8 cellular contexts compared by ENCODE assay signal in the genomic region with DNA sequence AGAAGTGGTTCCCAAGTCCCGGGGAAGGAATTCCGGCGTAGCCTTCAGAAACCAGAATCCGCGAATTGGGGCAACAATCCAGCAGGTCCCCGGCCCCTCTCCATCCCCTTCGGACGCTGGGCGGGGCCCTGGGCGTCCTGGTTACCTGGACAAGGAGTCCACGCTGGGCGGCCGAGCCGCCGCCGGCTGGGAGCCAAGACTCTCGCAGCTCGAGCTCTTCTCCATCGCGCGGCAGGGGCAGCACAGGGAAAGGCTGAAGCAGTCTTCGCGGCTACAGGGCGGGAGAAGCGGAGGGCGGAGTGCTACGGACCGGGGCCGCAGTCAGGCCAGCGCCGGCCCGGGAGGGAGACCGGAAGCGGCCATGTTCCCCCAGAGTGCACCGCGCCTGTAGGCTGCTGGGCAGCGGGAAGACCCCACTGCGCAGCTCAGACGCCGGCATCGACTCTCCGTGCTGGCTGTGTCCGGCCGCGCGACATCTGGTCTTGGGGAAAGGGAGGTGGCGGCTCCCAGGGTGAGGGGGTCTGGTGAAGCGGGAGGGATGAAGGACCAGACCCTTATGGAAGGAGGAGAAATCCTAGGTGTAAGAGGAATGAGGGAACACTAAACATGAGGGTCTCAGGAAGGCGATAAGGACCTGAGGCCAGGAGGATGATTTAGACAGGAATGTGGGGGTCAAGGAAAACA. TPM values are rescaled to one million over a fixed set of nuclear protein-coding genes. Genes with fewer than 3 reads are reported as not detected.
DNase-seq lines count a peak whose midpoint lies in the region; ATAC-seq, FAIRE-seq and TF ChIP-seq lines count a peak whose summit lies in the region.

Gene MTMR2 (minus strand): TSS at position 378 of the 684 bp plus-strand sequence. CDS start 153 bp downstream, at position 225.

- DNase-seq in DMS 273 treated with DMSO at 0.1 percent for 48 hours (lab: John Stamatoyannopoulos, UW) (peak; percentile 18), HT1080 (ENCODE audit: low read depth) (peak; percentile 80), RCC 7860 (ENCODE audit: low spot score) (peak; percentile 63), fibroblast of pulmonary artery (ENCODE audit: low read depth) (peak; percentile 76)
- peak; percentile 31 for DNase-seq in activated T-helper 9 cell treated with anti-CD3 and anti-CD28 coated beads, Interleukin-2, amount 50 U/mL, for 16 hours (ENCODE audit: low read depth)
- DNase-seq in natural killer cell treated with Interleukin-12 subunit alpha and Interleukin-12 subunit beta and Interleukin-15 and Interleukin-18, amount 100 ng/mL, for 72 hours (ENCODE audit: low spot score): peak; percentile 89

- H3K4me1 Mint-ChIP-seq in natural killer cell treated with Interleukin-12 subunit alpha and Interleukin-12 subunit beta and Interleukin-15 and Interleukin-18, amount 100 ng/mL, for 72 hours (ENCODE audit: low read depth in 2 of 2): peaks cover 21 to 34% of the 10 kb centered on the region in 2 donors
- H3K4me1 Mint-ChIP-seq in stimulated activated naive CD8-positive, alpha-beta T cell treated with anti-CD3 and anti-CD28 coated beads, Interleukin-15, Interleukin-2, amounts not matched to agents 100 ng/mL and 50 ng/mL, for 24 hours (ENCODE audit: low read depth): peaks cover 37% of the 10 kb centered on the region

- no peaks in the 10 kb centered on the region for H3K9me3 Mint-ChIP-seq in natural killer cell treated with Interleukin-12 subunit alpha and Interleukin-12 subunit beta and Interleukin-15 and Interleukin-18, amount 100 ng/mL, for 72 hours
- H3K9me3 Mint-ChIP-seq in stimulated activated naive CD8-positive, alpha-beta T cell treated with anti-CD3 and anti-CD28 coated beads, Interleukin-15, Interleukin-2, amounts not matched to agents 100 ng/mL and 50 ng/mL, for 24 hours: no peaks in the 10 kb centered on the region

- H3K36me3 Mint-ChIP-seq in natural killer cell treated with Interleukin-12 subunit alpha and Interleukin-12 subunit beta and Interleukin-15 and Interleukin-18, amount 100 ng/mL, for 72 hours: peaks cover 11% of the 10 kb centered on the region
- H3K36me3 Mint-ChIP-seq in stimulated activated naive CD8-positive, alpha-beta T cell treated with anti-CD3 and anti-CD28 coated beads, Interleukin-15, Interleukin-2, amounts not matched to agents 100 ng/mL and 50 ng/mL, for 24 hours (ENCODE audit: low read depth): peaks cover 4% of the 10 kb centered on the region

- peak within 1 kb of the TSS; percentile 91 for H3K4me3 ChIP-seq in fibroblast of pulmonary artery (replicated peaks; ENCODE audit: low read depth, low read length)

- H3K4me3 Mint-ChIP-seq in natural killer cell treated with Interleukin-12 subunit alpha and Interleukin-12 subunit beta and Interleukin-15 and Interleukin-18, amount 100 ng/mL, for 72 hours: peak within 1 kb of the TSS; percentile 98
- H3K4me3 Mint-ChIP-seq in stimulated activated naive CD8-positive, alpha-beta T cell treated with anti-CD3 and anti-CD28 coated beads, Interleukin-15, Interleukin-2, amounts not matched to agents 100 ng/mL and 50 ng/mL, for 24 hours: peak within 1 kb of the TSS; percentile 97

- no peak for TF ChIP-seq CTCF in fibroblast of pulmonary artery (IDR thresholded peaks at IDR 0.05; ENCODE audit: low read length, missing control alignments)

- ATAC-seq in GM21367 (IDR thresholded peaks at IDR 0.05; ENCODE audit: unreplicated experiment): peak; percentile 99
- ATAC-seq in natural killer cell treated with Interleukin-12 subunit alpha and Interleukin-12 subunit beta and Interleukin-15 and Interleukin-18, amount 100 ng/mL, for 72 hours: peak; percentile 100

- peaks cover 11 to 21% of the 10 kb centered on the region in 2 donors for H3K27me3 Mint-ChIP-seq in natural killer cell treated with Interleukin-12 subunit alpha and Interleukin-12 subunit beta and Interleukin-15 and Interleukin-18, amount 100 ng/mL, for 72 hours
- H3K27me3 Mint-ChIP-seq in stimulated activated naive CD8-positive, alpha-beta T cell treated with anti-CD3 and anti-CD28 coated beads, Interleukin-15, Interleukin-2, amounts not matched to agents 100 ng/mL and 50 ng/mL, for 24 hours: no peaks in the 10 kb centered on the region

- H3K27ac Mint-ChIP-seq in natural killer cell treated with Interleukin-12 subunit alpha and Interleukin-12 subunit beta and Interleukin-15 and Interleukin-18, amount 100 ng/mL, for 72 hours: peak within 1 kb of the TSS; percentile 98 to 99
- peak within 1 kb of the TSS; percentile 100 for H3K27ac Mint-ChIP-seq in stimulated activated naive CD8-positive, alpha-beta T cell treated with anti-CD3 and anti-CD28 coated beads, Interleukin-15, Interleukin-2, amounts not matched to agents 100 ng/mL and 50 ng/mL, for 24 hours

- no peak for FAIRE-seq in RCC 7860 (lab: Jason Lieb, UNC)

RNA-seq across cellular contexts. Expression of gene MTMR2, which starts in this region (rescaled TPM):
- 20.3 and 29.5 TPM in 2 replicates for total RNA-seq in HT1080 (2014; rRNA removed; shearing (Covaris generic))
- 32.9 and 45.0 TPM in 2 replicates for polyA plus RNA-seq in HT1080 (2015; cell fraction: cytosol; rRNA removed)
- polyA plus RNA-seq in HT1080 (2015; cell fraction: nucleus; rRNA removed): 23.2 and 24.0 TPM in 2 replicates
- 10 to 100 TPM; 47.9 to 51.3 TPM for total RNA-seq in natural killer cell treated with Interleukin-12 subunit alpha and Interleukin-12 subunit beta and Interleukin-15 and Interleukin-18, amount 100 ng/mL, for 72 hours

Comparison
In these comparisons a context has a peak if more than half of its experiments do, and no peak if none do; other contexts are left out.
1. Peak in every context shown above with its lines: DNase-seq, ATAC-seq and H3K4me3 ChIP-seq.
2. DNase-seq: peak in every context shown above with its lines; median percentile 89 in natural killer cell treated with Interleukin-12 subunit alpha and Interleukin-12 subunit beta and Interleukin-15 and Interleukin-18, amount 100 ng/mL, for 72 hours; 80 in HT1080; 76 in fibroblast of pulmonary artery; 63 in RCC 7860; 31 in activated T-helper 9 cell treated with anti-CD3 and anti-CD28 coated beads, Interleukin-2, amount 50 U/mL, for 16 hours; 18 in DMS 273 treated with DMSO at 0.1 percent for 48 hours.